ENCODE assay signal across 20 cellular contexts in genomic region chr6:30932665-30933365, GRCh38. TPM values are rescaled to one million over a fixed set of nuclear protein-coding genes. Genes with fewer than 3 reads are reported as not detected.
DNase-seq lines count a peak whose midpoint lies in the region; ATAC-seq and TF ChIP-seq lines count a peak whose summit lies in the region.
"Had no signal": no experiment of that assay in that cellular context is flagged by ENCODE, and none has a peak within 500 bp of the region (broad histone marks: within the 10 kb centered on the region; RNA-seq: fewer than 3 reads in every experiment).

No MANE protein-coding gene starts in this region.

- WGBS in esophagus, 2 donors = 69 to 75% methylated on average over 6 of the region's 6 CpGs

- H3K36me3 Mint-ChIP-seq in neural crest cell (ENCODE audit: low read depth) = peaks cover 18% of the 10 kb centered on the region

- H3K27ac ChIP-seq in esophagus (ENCODE audit: low read depth in 2 of 2, low read length in 1 of 2) (peak overlapping the region; percentile 65 to 91), upper lobe of right lung (peak overlapping the region; percentile 80)
- H3K27ac ChIP-seq: 22Rv1, PC-9, RWPE1 had no signal

- peaks cover 12% of the 10 kb centered on the region for H3K9me3 Mint-ChIP-seq in neural crest cell

- no peak overlapping the region for H3K4me3 Mint-ChIP-seq in neural crest cell
- H3K4me3 Mint-ChIP-seq: CD14-positive monocyte had no signal

- H3K27ac Mint-ChIP-seq in neural crest cell (ENCODE audit: unreplicated experiment) = peak overlapping the region; percentile 51

- H3K36me3 ChIP-seq in esophagus (ENCODE audit: control insufficient read depth in 2 of 2, insufficient read depth in 2 of 2, low read length in 1 of 2) = no peaks in the 10 kb centered on the region
- no peaks in the 10 kb centered on the region for H3K36me3 ChIP-seq in upper lobe of right lung

- TF ChIP-seq CTCF in neural crest cell (conservative IDR thresholded peaks at IDR 0.05) = no peak
- no peak for TF ChIP-seq CTCF in upper lobe of right lung (IDR thresholded peaks at IDR 0.05)

- H3K4me3 ChIP-seq in esophagus (ENCODE audit: low read depth in 1 of 2, low read length in 2 of 2) (no peak overlapping the region), upper lobe of right lung (no peak overlapping the region)
- H3K4me3 ChIP-seq: PC-9 had no signal

- DNase-seq in DMS53 (lab: John Stamatoyannopoulos, UW) (peak; percentile 57), DMS53 treated with DMSO at 0.1 percent for 48 hours (lab: John Stamatoyannopoulos, UW; ENCODE audit: unreplicated experiment) (no peak), neural crest cell (ENCODE audit: low read depth, low spot score) (no peak), upper lobe of right lung (no peak), NCI-H345 (lab: John Stamatoyannopoulos, UW) (no peak), NCI-H1436 treated with DMSO at 0.1 percent for 48 hours (lab: John Stamatoyannopoulos, UW) (no peak)
- DNase-seq in activated CD8-positive, alpha-beta memory T cell treated with anti-CD3 and anti-CD28 coated beads, Interleukin-2, amount 50 U/mL, for 4 hours = no peak
- DNase-seq: GF-D8, GOT3, KG1, MV-4-11, NCI-H1417, NCI-H187 treated with DMSO at 0.1 percent for 48 hours, NCI-H526, PC-9 had no signal

- intact Hi-C loops in upper lobe of right lung (cut with DNase I) = no loop called here

- H3K4me1 Mint-ChIP-seq in neural crest cell = no peaks in the 10 kb centered on the region

- H3K27me3 Mint-ChIP-seq in neural crest cell (ENCODE audit: low read depth) = no peaks in the 10 kb centered on the region

- H3K27me3 ChIP-seq in esophagus (ENCODE audit: control insufficient read depth in 1 of 2, insufficient read depth in 2 of 2, low read length in 2 of 2) = no peaks in the 10 kb centered on the region
- H3K27me3 ChIP-seq in upper lobe of right lung = no peaks in the 10 kb centered on the region

- no peaks in the 10 kb centered on the region for H3K9me3 ChIP-seq in esophagus (ENCODE audit: control insufficient read depth in 2 of 2, insufficient read depth in 1 of 2, low read depth in 1 of 2, low read length in 1 of 2)
- no peaks in the 10 kb centered on the region for H3K9me3 ChIP-seq in upper lobe of right lung

- ATAC-seq in upper lobe of right lung = no peak

- H3K4me1 ChIP-seq in esophagus (ENCODE audit: control insufficient read depth in 2 of 2, insufficient read depth in 2 of 2, low read length in 1 of 2) = peaks cover 3 to 6% of the 10 kb centered on the region in 2 donors
- H3K4me1 ChIP-seq in upper lobe of right lung = peaks cover 5% of the 10 kb centered on the region

RNA-seq across cellular contexts. Expression of gene SFTA2, which starts 0.8 kb away (rescaled TPM):
- polyA plus RNA-seq in esophagus = 100 to 1,000 TPM; 130 to 421 TPM
- total RNA-seq in neural crest cell = not detected in 2 replicates
- 369 TPM for total RNA-seq in upper lobe of right lung
- polyA plus RNA-seq: AG04450, CD14-positive monocyte had no signal

RNA-seq across cellular contexts. Expression of gene MUCL3, which starts 8.0 kb away (rescaled TPM):
- 10 to 100 TPM in 1 of 2 donors, 1 to 10 TPM in 1; 5.2 to 17.8 TPM for polyA plus RNA-seq in esophagus
- total RNA-seq in neural crest cell (not detected in 2 replicates), upper lobe of right lung (4.6 TPM)
- total RNA-seq: PC-9 had no signal
- polyA plus RNA-seq: AG04450, CD14-positive monocyte had no signal

RNA-seq across cellular contexts. Expression of gene VARS2, which starts 18.8 kb away (rescaled TPM):
- 10 to 100 TPM; 30.0 to 81.5 TPM for polyA plus RNA-seq in esophagus
- total RNA-seq in neural crest cell (61.3 and 68.2 TPM in 2 replicates), upper lobe of right lung (28.7 TPM)

RNA-seq across cellular contexts. Expression of gene GTF2H4, which starts 24.8 kb away (rescaled TPM):
- polyA plus RNA-seq in esophagus = 10 to 100 TPM; 20.6 to 32.0 TPM
- total RNA-seq in neural crest cell (72.6 and 78.5 TPM in 2 replicates), upper lobe of right lung (44.6 TPM)

RNA-seq across cellular contexts. Expression of gene DDR1, which starts 48.5 kb away (rescaled TPM):
- polyA plus RNA-seq in esophagus = 100 to 1,000 TPM; 102 to 136 TPM
- 160 and 178 TPM in 2 replicates for total RNA-seq in neural crest cell
- total RNA-seq in upper lobe of right lung = 102 TPM

Comparison
In these comparisons a context has a peak if more than half of its experiments do, and no peak if none do; other contexts are left out.
1. RNA of gene SFTA2, which starts 0.8 kb away (total RNA-seq): 369 TPM in upper lobe of right lung (single experiment); not detected in neural crest cell; every median in the first group is over 100 times any median in the second.